ENCODE assay signal across 10 cellular contexts in genomic region chr2:236303935-236304334, GRCh38. TPM values are rescaled to one million over a fixed set of nuclear protein-coding genes. Genes with fewer than 3 reads are reported as not detected.
"Had no signal": no experiment of that assay in that cellular context is flagged by ENCODE, and none has a peak within 500 bp of the region (broad histone marks: within the 10 kb centered on the region; RNA-seq: fewer than 3 reads in every experiment).

No MANE protein-coding gene starts in this region.

- H3K9ac ChIP-seq: KMS-11 had no signal

- H3K4me2 ChIP-seq: GM23338, KMS-11 had no signal

- H3K4me3 ChIP-seq: GM23338 had no signal

- DNase-seq: H9, HCEC 1CT, Karpas-422, KBM-7 had no signal

- ATAC-seq: GM23338 had no signal

- FAIRE-seq: H1, H54, HTR-8/SVneo had no signal

- H3K27ac ChIP-seq: KMS-11 had no signal

- H2AFZ ChIP-seq: GM23338 had no signal

RNA-seq across cellular contexts. Expression of gene ASB18, which starts 39.7 kb away (rescaled TPM):
- total RNA-seq: GM23338, H1, H9, HT-29 had no signal
- polyA plus RNA-seq: GM23338, H1 had no signal
